Comparison of ENCODE assay signal across 1 cellular context in the genomic region with DNA sequence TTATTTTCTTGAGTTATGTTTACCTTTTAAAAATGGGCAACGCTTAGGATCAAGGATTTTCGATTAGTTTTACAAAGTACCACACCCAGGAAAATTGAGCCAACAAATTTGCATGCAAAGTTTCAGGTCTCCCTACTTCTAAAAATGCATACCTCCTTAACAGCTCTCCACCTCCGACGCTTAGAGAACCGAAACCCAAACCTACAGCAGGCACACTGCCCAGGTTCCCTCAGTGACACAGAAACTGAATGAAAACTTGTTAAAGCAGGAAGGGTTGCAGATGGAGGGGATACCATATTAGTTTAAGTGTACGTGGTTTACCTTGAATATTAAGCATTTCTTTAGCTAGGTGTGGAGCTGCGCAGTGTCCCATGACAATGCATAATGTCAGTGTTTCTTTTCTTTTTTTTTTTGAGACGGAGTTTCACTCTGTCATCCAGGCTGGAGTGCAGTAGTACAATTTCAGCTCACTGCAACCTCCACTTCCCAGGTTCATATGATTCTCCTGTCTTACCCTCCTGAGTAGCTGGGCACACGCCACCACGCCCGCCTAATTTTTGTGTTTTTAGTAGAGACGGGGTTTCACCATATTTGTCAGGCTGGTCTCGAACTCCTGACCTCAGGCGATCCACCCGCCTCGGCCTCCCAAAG.
TF ChIP-seq lines count a peak whose summit lies in the region.

No MANE protein-coding gene starts in this region.

TF ChIP-seq in GM12878, 131 proteins besides CTCF, POLR2A, EP300 and RAD21 (continued from another document and continues in another):
- TF ChIP-seq, protein P1, sequence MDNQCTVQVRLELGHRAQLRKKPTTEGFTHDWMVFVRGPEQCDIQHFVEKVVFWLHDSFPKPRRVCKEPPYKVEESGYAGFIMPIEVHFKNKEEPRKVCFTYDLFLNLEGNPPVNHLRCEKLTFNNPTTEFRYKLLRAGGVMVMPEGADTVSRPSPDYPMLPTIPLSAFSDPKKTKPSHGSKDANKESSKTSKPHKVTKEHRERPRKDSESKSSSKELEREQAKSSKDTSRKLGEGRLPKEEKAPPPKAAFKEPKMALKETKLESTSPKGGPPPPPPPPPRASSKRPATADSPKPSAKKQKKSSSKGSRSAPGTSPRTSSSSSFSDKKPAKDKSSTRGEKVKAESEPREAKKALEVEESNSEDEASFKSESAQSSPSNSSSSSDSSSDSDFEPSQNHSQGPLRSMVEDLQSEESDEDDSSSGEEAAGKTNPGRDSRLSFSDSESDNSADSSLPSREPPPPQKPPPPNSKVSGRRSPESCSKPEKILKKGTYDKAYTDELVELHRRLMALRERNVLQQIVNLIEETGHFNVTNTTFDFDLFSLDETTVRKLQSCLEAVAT (IDR thresholded peaks at IDR 0.05) = peak; percentile 73
- TF ChIP-seq ZZZ3 (IDR thresholded peaks at IDR 0.05; ENCODE audit: control insufficient read depth, insufficient read length, low read depth) (no peak), RFX5 (IDR thresholded peaks at IDR 0.05; ENCODE audit: low read depth, low read length) (no peak; the same call in 1 of the 2 replicates), NFXL1 (IDR thresholded peaks at IDR 0.05; ENCODE audit: borderline replicate concordance) (no peak), SREBF2 (IDR thresholded peaks at IDR 0.05; ENCODE audit: low read length) (no peak), SIN3A (IDR thresholded peaks at IDR 0.05; ENCODE audit: low read depth, low read length) (0 out of 2 replicates have a peak, but pooled peaks have one; percentile 46), POLR2AphosphoS5 (IDR thresholded peaks at IDR 0.05; ENCODE audit: low read length) (no peak), SMC3 (IDR thresholded peaks at IDR 0.05; ENCODE audit: borderline replicate concordance, low read length) (0 out of 2 replicates have a peak, but pooled peaks have one; percentile 16), MEF2A (IDR thresholded peaks at IDR 0.05; ENCODE audit: insufficient read depth, low read depth, low read length) (peak; percentile 90), SMAD5 (IDR thresholded peaks at IDR 0.05; ENCODE audit: low read depth) (no peak), BCL11A (IDR thresholded peaks at IDR 0.05; ENCODE audit: low read depth, low read length) (peak; percentile 73), ZNF622 (IDR thresholded peaks at IDR 0.05) (no peak), WRNIP1 (IDR thresholded peaks at IDR 0.05; ENCODE audit: borderline replicate concordance, low read depth, low read length) (peak; percentile 90; the same call in 1 of the 2 replicates), SUZ12 (IDR thresholded peaks at IDR 0.05; ENCODE audit: unreplicated experiment) (no peak), SMAD1 (IDR thresholded peaks at IDR 0.05; ENCODE audit: low read depth, partially characterized antibody) (no peak), ZNF384 (IDR thresholded peaks at IDR 0.05; ENCODE audit: borderline replicate concordance, low read depth, low read length) (peak; percentile 53; the same call in 1 of the 2 replicates), SRF (IDR thresholded peaks at IDR 0.05; ENCODE audit: low read depth in 2 of 2, low read length in 2 of 2) (peak in 1 of 2 experiments; percentile 51; a peak in 1 of 4 replicates), CHD1 (IDR thresholded peaks at IDR 0.05; ENCODE audit: low read depth, low read length) (0 out of 2 replicates have a peak, but pooled peaks have one; percentile 49), PML (IDR thresholded peaks at IDR 0.05; ENCODE audit: low read length) (peak; percentile 64; the same call in 1 of the 2 replicates), NFYA (IDR thresholded peaks at IDR 0.05; ENCODE audit: borderline replicate concordance, low read depth, low read length) (no peak), BHLHE40 (IDR thresholded peaks at IDR 0.05; ENCODE audit: borderline replicate concordance in 1 of 2, low read depth in 2 of 2, low read length in 1 of 2) (peak; percentile 78 to 82), LARP7 (IDR thresholded peaks at IDR 0.05) (no peak), JUNB (IDR thresholded peaks at IDR 0.05) (peak; percentile 44), CREM (IDR thresholded peaks at IDR 0.05; ENCODE audit: low read depth) (peak; percentile 76), CREB1 (IDR thresholded peaks at IDR 0.05; ENCODE audit: low read depth) (peak; percentile 44; the same call in 1 of the 2 replicates), ZNF274 (IDR thresholded peaks at IDR 0.05; ENCODE audit: insufficient read depth, insufficient read length) (no peak), RUNX3 (IDR thresholded peaks at IDR 0.05; ENCODE audit: low read length) (peak; percentile 89), BRCA1 (IDR thresholded peaks at IDR 0.05; ENCODE audit: low read depth, low read length) (no peak), CEBPB (IDR thresholded peaks at IDR 0.05; ENCODE audit: borderline replicate concordance in 1 of 2, low read depth in 2 of 2, low read length in 2 of 2) (no peak), NBN (IDR thresholded peaks at IDR 0.05) (peak; percentile 86), JUND (IDR thresholded peaks at IDR 0.05; ENCODE audit: low read depth, low read length) (no peak), SP1 (IDR thresholded peaks at IDR 0.05; ENCODE audit: low read depth, low read length) (peak; percentile 44), KAT2A (conservative IDR thresholded peaks at IDR 0.05; ENCODE audit: control insufficient read depth, low read depth, low read length) (no peak)
- TF ChIP-seq, protein P2, sequence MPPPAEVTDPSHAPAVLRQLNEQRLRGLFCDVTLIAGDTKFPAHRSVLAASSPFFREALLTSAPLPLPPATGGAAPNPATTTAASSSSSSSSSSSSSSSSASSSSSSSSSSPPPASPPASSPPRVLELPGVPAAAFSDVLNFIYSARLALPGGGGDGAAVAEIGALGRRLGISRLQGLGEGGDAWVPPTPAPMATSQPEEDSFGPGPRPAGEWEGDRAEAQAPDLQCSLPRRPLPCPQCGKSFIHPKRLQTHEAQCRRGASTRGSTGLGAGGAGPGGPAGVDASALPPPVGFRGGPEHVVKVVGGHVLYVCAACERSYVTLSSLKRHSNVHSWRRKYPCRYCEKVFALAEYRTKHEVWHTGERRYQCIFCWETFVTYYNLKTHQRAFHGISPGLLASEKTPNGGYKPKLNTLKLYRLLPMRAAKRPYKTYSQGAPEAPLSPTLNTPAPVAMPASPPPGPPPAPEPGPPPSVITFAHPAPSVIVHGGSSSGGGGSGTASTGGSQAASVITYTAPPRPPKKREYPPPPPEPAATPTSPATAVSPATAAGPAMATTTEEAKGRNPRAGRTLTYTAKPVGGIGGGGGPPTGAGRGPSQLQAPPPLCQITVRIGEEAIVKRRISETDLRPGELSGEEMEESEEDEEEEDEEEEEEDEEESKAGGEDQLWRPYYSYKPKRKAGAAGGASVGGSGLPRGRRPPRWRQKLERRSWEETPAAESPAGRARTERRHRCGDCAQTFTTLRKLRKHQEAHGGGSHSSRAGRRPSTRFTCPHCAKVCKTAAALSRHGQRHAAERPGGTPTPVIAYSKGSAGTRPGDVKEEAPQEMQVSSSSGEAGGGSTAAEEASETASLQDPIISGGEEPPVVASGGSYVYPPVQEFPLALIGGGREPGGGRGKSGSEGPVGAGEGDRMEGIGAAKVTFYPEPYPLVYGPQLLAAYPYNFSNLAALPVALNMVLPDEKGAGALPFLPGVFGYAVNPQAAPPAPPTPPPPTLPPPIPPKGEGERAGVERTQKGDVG (CRISPR knock-in tag; IDR thresholded peaks at IDR 0.05) = no peak
- TF ChIP-seq, protein P3, sequence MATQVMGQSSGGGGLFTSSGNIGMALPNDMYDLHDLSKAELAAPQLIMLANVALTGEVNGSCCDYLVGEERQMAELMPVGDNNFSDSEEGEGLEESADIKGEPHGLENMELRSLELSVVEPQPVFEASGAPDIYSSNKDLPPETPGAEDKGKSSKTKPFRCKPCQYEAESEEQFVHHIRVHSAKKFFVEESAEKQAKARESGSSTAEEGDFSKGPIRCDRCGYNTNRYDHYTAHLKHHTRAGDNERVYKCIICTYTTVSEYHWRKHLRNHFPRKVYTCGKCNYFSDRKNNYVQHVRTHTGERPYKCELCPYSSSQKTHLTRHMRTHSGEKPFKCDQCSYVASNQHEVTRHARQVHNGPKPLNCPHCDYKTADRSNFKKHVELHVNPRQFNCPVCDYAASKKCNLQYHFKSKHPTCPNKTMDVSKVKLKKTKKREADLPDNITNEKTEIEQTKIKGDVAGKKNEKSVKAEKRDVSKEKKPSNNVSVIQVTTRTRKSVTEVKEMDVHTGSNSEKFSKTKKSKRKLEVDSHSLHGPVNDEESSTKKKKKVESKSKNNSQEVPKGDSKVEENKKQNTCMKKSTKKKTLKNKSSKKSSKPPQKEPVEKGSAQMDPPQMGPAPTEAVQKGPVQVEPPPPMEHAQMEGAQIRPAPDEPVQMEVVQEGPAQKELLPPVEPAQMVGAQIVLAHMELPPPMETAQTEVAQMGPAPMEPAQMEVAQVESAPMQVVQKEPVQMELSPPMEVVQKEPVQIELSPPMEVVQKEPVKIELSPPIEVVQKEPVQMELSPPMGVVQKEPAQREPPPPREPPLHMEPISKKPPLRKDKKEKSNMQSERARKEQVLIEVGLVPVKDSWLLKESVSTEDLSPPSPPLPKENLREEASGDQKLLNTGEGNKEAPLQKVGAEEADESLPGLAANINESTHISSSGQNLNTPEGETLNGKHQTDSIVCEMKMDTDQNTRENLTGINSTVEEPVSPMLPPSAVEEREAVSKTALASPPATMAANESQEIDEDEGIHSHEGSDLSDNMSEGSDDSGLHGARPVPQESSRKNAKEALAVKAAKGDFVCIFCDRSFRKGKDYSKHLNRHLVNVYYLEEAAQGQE (IDR thresholded peaks at IDR 0.05; ENCODE audit: low read depth, low read length) = no peak
- TF ChIP-seq, protein P4, sequence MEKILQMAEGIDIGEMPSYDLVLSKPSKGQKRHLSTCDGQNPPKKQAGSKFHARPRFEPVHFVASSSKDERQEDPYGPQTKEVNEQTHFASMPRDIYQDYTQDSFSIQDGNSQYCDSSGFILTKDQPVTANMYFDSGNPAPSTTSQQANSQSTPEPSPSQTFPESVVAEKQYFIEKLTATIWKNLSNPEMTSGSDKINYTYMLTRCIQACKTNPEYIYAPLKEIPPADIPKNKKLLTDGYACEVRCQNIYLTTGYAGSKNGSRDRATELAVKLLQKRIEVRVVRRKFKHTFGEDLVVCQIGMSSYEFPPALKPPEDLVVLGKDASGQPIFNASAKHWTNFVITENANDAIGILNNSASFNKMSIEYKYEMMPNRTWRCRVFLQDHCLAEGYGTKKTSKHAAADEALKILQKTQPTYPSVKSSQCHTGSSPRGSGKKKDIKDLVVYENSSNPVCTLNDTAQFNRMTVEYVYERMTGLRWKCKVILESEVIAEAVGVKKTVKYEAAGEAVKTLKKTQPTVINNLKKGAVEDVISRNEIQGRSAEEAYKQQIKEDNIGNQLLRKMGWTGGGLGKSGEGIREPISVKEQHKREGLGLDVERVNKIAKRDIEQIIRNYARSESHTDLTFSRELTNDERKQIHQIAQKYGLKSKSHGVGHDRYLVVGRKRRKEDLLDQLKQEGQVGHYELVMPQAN (conservative IDR thresholded peaks at IDR 0.05) = no peak; the same call in 1 of the 2 replicates
- TF ChIP-seq, protein P5, sequence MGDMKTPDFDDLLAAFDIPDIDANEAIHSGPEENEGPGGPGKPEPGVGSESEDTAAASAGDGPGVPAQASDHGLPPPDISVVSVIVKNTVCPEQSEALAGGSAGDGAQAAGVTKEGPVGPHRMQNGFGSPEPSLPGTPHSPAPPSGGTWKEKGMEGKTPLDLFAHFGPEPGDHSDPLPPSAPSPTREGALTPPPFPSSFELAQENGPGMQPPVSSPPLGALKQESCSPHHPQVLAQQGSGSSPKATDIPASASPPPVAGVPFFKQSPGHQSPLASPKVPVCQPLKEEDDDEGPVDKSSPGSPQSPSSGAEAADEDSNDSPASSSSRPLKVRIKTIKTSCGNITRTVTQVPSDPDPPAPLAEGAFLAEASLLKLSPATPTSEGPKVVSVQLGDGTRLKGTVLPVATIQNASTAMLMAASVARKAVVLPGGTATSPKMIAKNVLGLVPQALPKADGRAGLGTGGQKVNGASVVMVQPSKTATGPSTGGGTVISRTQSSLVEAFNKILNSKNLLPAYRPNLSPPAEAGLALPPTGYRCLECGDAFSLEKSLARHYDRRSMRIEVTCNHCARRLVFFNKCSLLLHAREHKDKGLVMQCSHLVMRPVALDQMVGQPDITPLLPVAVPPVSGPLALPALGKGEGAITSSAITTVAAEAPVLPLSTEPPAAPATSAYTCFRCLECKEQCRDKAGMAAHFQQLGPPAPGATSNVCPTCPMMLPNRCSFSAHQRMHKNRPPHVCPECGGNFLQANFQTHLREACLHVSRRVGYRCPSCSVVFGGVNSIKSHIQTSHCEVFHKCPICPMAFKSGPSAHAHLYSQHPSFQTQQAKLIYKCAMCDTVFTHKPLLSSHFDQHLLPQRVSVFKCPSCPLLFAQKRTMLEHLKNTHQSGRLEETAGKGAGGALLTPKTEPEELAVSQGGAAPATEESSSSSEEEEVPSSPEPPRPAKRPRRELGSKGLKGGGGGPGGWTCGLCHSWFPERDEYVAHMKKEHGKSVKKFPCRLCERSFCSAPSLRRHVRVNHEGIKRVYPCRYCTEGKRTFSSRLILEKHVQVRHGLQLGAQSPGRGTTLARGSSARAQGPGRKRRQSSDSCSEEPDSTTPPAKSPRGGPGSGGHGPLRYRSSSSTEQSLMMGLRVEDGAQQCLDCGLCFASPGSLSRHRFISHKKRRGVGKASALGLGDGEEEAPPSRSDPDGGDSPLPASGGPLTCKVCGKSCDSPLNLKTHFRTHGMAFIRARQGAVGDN (IDR thresholded peaks at IDR 0.05) = no peak
- TF ChIP-seq, protein P6, sequence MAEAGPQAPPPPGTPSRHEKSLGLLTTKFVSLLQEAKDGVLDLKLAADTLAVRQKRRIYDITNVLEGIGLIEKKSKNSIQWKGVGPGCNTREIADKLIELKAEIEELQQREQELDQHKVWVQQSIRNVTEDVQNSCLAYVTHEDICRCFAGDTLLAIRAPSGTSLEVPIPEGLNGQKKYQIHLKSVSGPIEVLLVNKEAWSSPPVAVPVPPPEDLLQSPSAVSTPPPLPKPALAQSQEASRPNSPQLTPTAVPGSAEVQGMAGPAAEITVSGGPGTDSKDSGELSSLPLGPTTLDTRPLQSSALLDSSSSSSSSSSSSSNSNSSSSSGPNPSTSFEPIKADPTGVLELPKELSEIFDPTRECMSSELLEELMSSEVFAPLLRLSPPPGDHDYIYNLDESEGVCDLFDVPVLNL (IDR thresholded peaks at IDR 0.05; ENCODE audit: low read depth, low read length) = no peak
